ENCODE assay signal across 35 cellular contexts in the genomic region with DNA sequence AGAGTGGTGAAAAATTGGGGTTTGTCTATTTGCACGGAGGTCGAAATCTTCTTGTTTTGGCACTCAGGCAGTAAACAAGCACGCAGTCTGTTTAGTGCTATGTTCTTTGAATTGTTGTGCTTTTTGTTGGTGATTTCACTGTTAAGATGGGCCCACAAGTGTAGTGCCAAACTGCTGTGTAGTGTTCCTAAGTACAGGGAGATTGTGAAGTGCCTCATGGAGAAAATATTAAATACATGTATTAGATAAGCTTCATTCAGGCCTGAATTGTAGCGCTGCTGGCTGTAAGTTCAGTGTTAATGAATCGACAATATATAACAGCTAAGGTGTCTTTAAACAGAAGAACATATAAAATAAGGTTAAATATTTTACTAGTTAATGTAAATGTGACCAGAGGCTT. TPM values are rescaled to one million over a fixed set of nuclear protein-coding genes. Genes with fewer than 3 reads are reported as not detected.
DNase-seq lines count a peak whose midpoint lies in the region; ATAC-seq, FAIRE-seq and TF ChIP-seq lines count a peak whose summit lies in the region.
"Had no signal": no experiment of that assay in that cellular context is flagged by ENCODE, and none has a peak within 500 bp of the region (broad histone marks: within the 10 kb centered on the region; RNA-seq: fewer than 3 reads in every experiment).

No MANE protein-coding gene starts in this region.

- H3K27me3 Mint-ChIP-seq in CD8-positive, alpha-beta T cell (ENCODE audit: low read depth): no peaks in the 10 kb centered on the region
- no peaks in the 10 kb centered on the region for H3K27me3 Mint-ChIP-seq in T-helper 17 cell
- no peaks in the 10 kb centered on the region for H3K27me3 Mint-ChIP-seq in T-cell
- H3K27me3 Mint-ChIP-seq: B cell; CD4-positive, alpha-beta memory T cell; CD4-positive, alpha-beta T cell; CD4-positive, CD25-positive, alpha-beta regulatory T cell; CD8-positive, alpha-beta memory T cell had no signal

- peaks cover 69% of the 10 kb centered on the region for H3K36me3 Mint-ChIP-seq in CD8-positive, alpha-beta T cell
- H3K36me3 Mint-ChIP-seq in T-helper 17 cell (ENCODE audit: low read depth): peaks cover 8% of the 10 kb centered on the region
- H3K36me3 Mint-ChIP-seq in T-cell: peaks cover 56% of the 10 kb centered on the region

- H3K4me1 ChIP-seq in CD8-positive, alpha-beta T cell (ENCODE audit: insufficient read depth, low read length): no peaks in the 10 kb centered on the region
- no peaks in the 10 kb centered on the region for H3K4me1 ChIP-seq in pancreas
- H3K4me1 ChIP-seq: A549, BE2C, Caco-2 had no signal

- CTCF ChIA-PET in CD8-positive, alpha-beta T cell (lab: Charles Lee): no interaction called here
- CTCF ChIA-PET in T-cell (lab: Charles Lee): no interaction called here

- no peak overlapping the region for H3K27ac ChIP-seq in CD8-positive, alpha-beta T cell (ENCODE audit: low read depth, low read length)
- H3K27ac ChIP-seq in SK-N-MC: 0 out of 2 replicates have a peak overlapping the region, but pooled peaks have one; percentile 16
- H3K27ac ChIP-seq in pancreas: no peak overlapping the region
- H3K27ac ChIP-seq: 22Rv1; A549; BLaER1; BLaER1 treated with 17β-estradiol and CSF1 and Interleukin-3, amounts not matched to agents 10 nM and 100 nM; C4-2B had no signal

- no peaks in the 10 kb centered on the region for H3K9me3 Mint-ChIP-seq in CD8-positive, alpha-beta T cell
- H3K9me3 Mint-ChIP-seq in T-cell: no peaks in the 10 kb centered on the region
- H3K9me3 Mint-ChIP-seq: CD4-positive, alpha-beta memory T cell; CD4-positive, alpha-beta T cell; CD4-positive, CD25-positive, alpha-beta regulatory T cell; CD8-positive, alpha-beta memory T cell had no signal

- no peaks in the 10 kb centered on the region for H3K27me3 ChIP-seq in CD8-positive, alpha-beta T cell (ENCODE audit: insufficient read depth, low read length)
- H3K27me3 ChIP-seq in pancreas: no peaks in the 10 kb centered on the region
- H3K27me3 ChIP-seq: BE2C; BLaER1; BLaER1 treated with 17β-estradiol and CSF1 and Interleukin-3, amounts not matched to agents 10 nM and 100 nM had no signal

- no peak overlapping the region for H3K9ac ChIP-seq in SK-N-MC (ENCODE audit: insufficient read length)
- H3K9ac ChIP-seq: BLaER1; BLaER1 treated with 17β-estradiol and CSF1 and Interleukin-3, amounts not matched to agents 10 nM and 100 nM had no signal

- POLR2A ChIA-PET in CD8-positive, alpha-beta T cell (lab: Charles Lee): no interaction called here
- POLR2A ChIA-PET in T-cell (lab: Charles Lee): interaction anchor here in 1 of 2 donors (0.6 kb wide), 1 partner anchor 14 kb away, joined by 4 read pairs; no protein-coding TSS in a partner anchor

- H3K9me3 ChIP-seq in CD8-positive, alpha-beta T cell (ENCODE audit: low read length): no peaks in the 10 kb centered on the region
- no peaks in the 10 kb centered on the region for H3K9me3 ChIP-seq in SK-N-MC (ENCODE audit: low read depth, low read length)
- H3K9me3 ChIP-seq in T-helper 17 cell (ENCODE audit: control insufficient read depth, low read length, poor library complexity, severe bottlenecking): no peaks in the 10 kb centered on the region
- H3K9me3 ChIP-seq in pancreas: no peaks in the 10 kb centered on the region
- H3K9me3 ChIP-seq: A549; BE2C; BLaER1; BLaER1 treated with 17β-estradiol and CSF1 and Interleukin-3, amounts not matched to agents 10 nM and 100 nM; Caco-2 had no signal

- TF ChIP-seq CTCF in CD8-positive, alpha-beta T cell (IDR thresholded peaks at IDR 0.05): no peak
- TF ChIP-seq CTCF in pancreas (IDR thresholded peaks at IDR 0.05) (no peak), GM20000 (IDR thresholded peaks at IDR 0.05; ENCODE audit: extremely low read depth, missing control alignments) (no peak)

- FAIRE-seq in pancreas (lab: Jason Lieb, UNC): no peak
- FAIRE-seq: D721Med had no signal

- H3K4me3 ChIP-seq in CD8-positive, alpha-beta T cell (ENCODE audit: low read depth, low read length): no peak overlapping the region
- H3K4me3 ChIP-seq in SK-N-MC: no peak overlapping the region
- no peak overlapping the region for H3K4me3 ChIP-seq in pancreas
- H3K4me3 ChIP-seq: A549; BLaER1; BLaER1 treated with 17β-estradiol and CSF1 and Interleukin-3, amounts not matched to agents 10 nM and 100 nM had no signal

- 94 to 97% methylated on average over 5 of the region's 5 CpGs for WGBS in pancreas, 2 donors

- peak overlapping the region; percentile 3 for H3K27ac Mint-ChIP-seq in CD8-positive, alpha-beta T cell
- peak overlapping the region; percentile 43 for H3K27ac Mint-ChIP-seq in T-helper 17 cell
- H3K27ac Mint-ChIP-seq in T-cell: peak overlapping the region in 1 of 2 donors; percentile 52
- H3K27ac Mint-ChIP-seq: B cell; CD14-positive monocyte; CD4-positive, alpha-beta memory T cell; CD4-positive, alpha-beta T cell; CD4-positive, CD25-positive, alpha-beta regulatory T cell; CD8-positive, alpha-beta memory T cell had no signal

- peak; percentile 53 for ATAC-seq in left ventricle myocardium superior
- ATAC-seq in Right ventricle myocardium superior (ENCODE audit: poor library complexity): no peak
- ATAC-seq in CD8-positive, alpha-beta T cell: no peak
- no peak for ATAC-seq in T-helper 17 cell
- ATAC-seq in T-cell (replicated peaks in 1 of 4): no peak
- ATAC-seq in pancreas: no peak
- ATAC-seq: A549 had no signal

- intact Hi-C loops in left ventricle myocardium superior (cut with micrococcal nuclease) (no loop called here), Right ventricle myocardium superior (cut with DNase I) (no loop called here), pancreas (cut with DNase I) (no loop called here)
- intact Hi-C loops in CD8-positive, alpha-beta T cell (cut with DNase I, micrococcal nuclease): no loop called here

- H3K4me1 Mint-ChIP-seq in CD8-positive, alpha-beta T cell (ENCODE audit: low read depth): peaks cover 11% of the 10 kb centered on the region
- H3K4me1 Mint-ChIP-seq in T-helper 17 cell: peaks cover 17% of the 10 kb centered on the region
- H3K4me1 Mint-ChIP-seq in T-cell: peaks cover 13 to 21% (median 14%) of the 10 kb centered on the region in 3 donors
- H3K4me1 Mint-ChIP-seq: B cell, CD14-positive monocyte had no signal

- H3K4me3 Mint-ChIP-seq in CD8-positive, alpha-beta T cell: no peak overlapping the region
- H3K4me3 Mint-ChIP-seq in T-helper 17 cell (no peak overlapping the region), T-cell (no peak overlapping the region)
- H3K4me3 Mint-ChIP-seq: B cell; CD14-positive monocyte; CD4-positive, alpha-beta memory T cell; CD4-positive, alpha-beta T cell; CD4-positive, CD25-positive, alpha-beta regulatory T cell; CD8-positive, alpha-beta memory T cell had no signal

- DNase-seq in left ventricle myocardium superior (no peak), Right ventricle myocardium superior (no peak), SK-N-MC (ENCODE audit: low read depth, low spot score) (no peak), T-helper 17 cell (no peak), T-cell (no peak), pancreas (no peak), GM20000 (ENCODE audit: low spot score) (no peak)
- no peak for DNase-seq in CD8-positive, alpha-beta T cell
- DNase-seq: 8988T; ACHN; AML-193; BE2C; C1 segment of cervical spinal cord; Caco-2; Calu3; CD4-positive, alpha-beta memory T cell; CD4-positive, alpha-beta T cell; CD4-positive, CD25-positive, alpha-beta regulatory T cell; CD8-positive, alpha-beta memory T cell; COR-L47; DMS 273 treated with DMSO at 0.1 percent for 48 hours; DMS153; DMS53; DMS79; DMS79 treated with DMSO at 0.1 percent for 48 hours; DND-41; EL had no signal

- peaks cover 30% of the 10 kb centered on the region for H3K36me3 ChIP-seq in CD8-positive, alpha-beta T cell (ENCODE audit: insufficient read depth, low read length)
- H3K36me3 ChIP-seq in SK-N-MC (ENCODE audit: insufficient read depth, low read length) (peaks cover 79% of the 10 kb centered on the region), pancreas (peaks cover 5 to 60% (median 8%) of the 10 kb centered on the region in 3 donors)

RNA-seq across cellular contexts. Expression of a gene that starts 17.3 kb away (rescaled TPM):
- total RNA-seq in left ventricle myocardium superior: 32.3 TPM
- 27.0 TPM for total RNA-seq in Right ventricle myocardium superior
- 100 to 1,000 TPM; 152 to 154 TPM for total RNA-seq in CD8-positive, alpha-beta T cell
- total RNA-seq in T-helper 17 cell: 100 to 1,000 TPM; 151 to 154 TPM
- 100 to 1,000 TPM in 2 of 5 donors, 10 to 100 TPM in 3; 60.2 to 145 (median 67.1) TPM for total RNA-seq in T-cell
- total RNA-seq in pancreas: 10 to 100 TPM; 21.1 to 37.3 (median 31.8) TPM
- polyA plus RNA-seq in pancreas: 10 to 100 TPM; 39.4 to 56.6 TPM
